In genomic region chr9:110807956-110808598, GRCh38 we compare ENCODE assay signal across 14 cellular contexts.
DNase-seq lines count a peak whose midpoint lies in the region; ATAC-seq and TF ChIP-seq lines count a peak whose summit lies in the region.
"Had no signal": no experiment of that assay in that cellular context is flagged by ENCODE, and none has a peak within 500 bp of the region (broad histone marks: within the 10 kb centered on the region; RNA-seq: fewer than 3 reads in every experiment).

No MANE protein-coding gene starts in this region.

- no peaks in the 10 kb centered on the region for H3K27me3 ChIP-seq in H7 (ENCODE audit: control insufficient read depth, insufficient read depth, low read length)
- H3K27me3 ChIP-seq: adrenal gland, SJCRH30 had no signal

- POLR2A ChIA-PET in GM10248 (lab: Yijun Ruan, JAX) = no interaction called here

- no peaks in the 10 kb centered on the region for H3K36me3 Mint-ChIP-seq in activated naive CD8-positive, alpha-beta T cell treated with anti-CD3 and anti-CD28 coated beads, Interleukin-2, amount 50 U/mL, for 24 hours (ENCODE audit: low read depth)
- no peaks in the 10 kb centered on the region for H3K36me3 Mint-ChIP-seq in activated naive CD8-positive, alpha-beta T cell treated with anti-CD3 and anti-CD28 coated beads for 36 hours
- H3K36me3 Mint-ChIP-seq: naive thymus-derived CD8-positive, alpha-beta T cell had no signal

- H3K9me3 Mint-ChIP-seq in activated naive CD8-positive, alpha-beta T cell treated with anti-CD3 and anti-CD28 coated beads, Interleukin-2, amount 50 U/mL, for 24 hours = no peaks in the 10 kb centered on the region
- H3K9me3 Mint-ChIP-seq in activated naive CD8-positive, alpha-beta T cell treated with anti-CD3 and anti-CD28 coated beads for 36 hours = peaks cover 2% of the 10 kb centered on the region

- CTCF ChIA-PET in GM10248 (lab: Yijun Ruan, JAX) = interaction anchor here (0.7 to 1.2 kb wide), 2 partner anchors 11 to 241 kb away, joined by 3 read pairs; no protein-coding TSS in a partner anchor

- TF ChIP-seq CTCF in GM10248 (IDR thresholded peaks at IDR 0.05; ENCODE audit: control extremely low read depth, extremely low read depth, low read depth, missing control alignments) = no peak

- H3K27me3 Mint-ChIP-seq in activated naive CD8-positive, alpha-beta T cell treated with anti-CD3 and anti-CD28 coated beads, Interleukin-2, amount 50 U/mL, for 24 hours = peaks cover 2% of the 10 kb centered on the region
- peaks cover 11% of the 10 kb centered on the region for H3K27me3 Mint-ChIP-seq in activated naive CD8-positive, alpha-beta T cell treated with anti-CD3 and anti-CD28 coated beads for 36 hours

- H3K4me3 Mint-ChIP-seq in activated naive CD8-positive, alpha-beta T cell treated with anti-CD3 and anti-CD28 coated beads, Interleukin-2, amount 50 U/mL, for 24 hours = no peak overlapping the region
- H3K4me3 Mint-ChIP-seq in activated naive CD8-positive, alpha-beta T cell treated with anti-CD3 and anti-CD28 coated beads for 36 hours = no peak overlapping the region
- H3K4me3 Mint-ChIP-seq: naive thymus-derived CD8-positive, alpha-beta T cell had no signal

- no peak overlapping the region for H3K4me3 ChIP-seq in H7 (ENCODE audit: insufficient read depth, low read depth, low read length)
- H3K4me3 ChIP-seq: adrenal gland, SJCRH30 had no signal

- no peak for DNase-seq in activated naive CD8-positive, alpha-beta T cell treated with anti-CD3 and anti-CD28 coated beads, Interleukin-2, amount 50 U/mL, for 24 hours
- no peak for DNase-seq in activated naive CD8-positive, alpha-beta T cell treated with anti-CD3 and anti-CD28 coated beads for 36 hours
- DNase-seq in NCI-H2107 (lab: John Stamatoyannopoulos, UW) (no peak), H7 (no peak), NCI-H510A treated with DMSO at 0.1 percent for 48 hours (lab: John Stamatoyannopoulos, UW) (no peak), GM10248 (ENCODE audit: extremely low spot score) (no peak)
- DNase-seq: activated CD4-positive, alpha-beta T cell treated with anti-CD3 and anti-CD28 coated beads, Interleukin-2, amount 50 U/mL, for 4 hours; adrenal gland; naive thymus-derived CD8-positive, alpha-beta T cell; NCI-H2029; SJCRH30; substantia nigra had no signal

- peak; percentile 36 for ATAC-seq in activated naive CD8-positive, alpha-beta T cell treated with anti-CD3 and anti-CD28 coated beads, Interleukin-2, amount 50 U/mL, for 24 hours
- ATAC-seq in HG02588 (IDR thresholded peaks at IDR 0.05; ENCODE audit: unreplicated experiment) = peak; percentile 56
- ATAC-seq in HG03432 (IDR thresholded peaks at IDR 0.05; ENCODE audit: unreplicated experiment) = peak; percentile 72
- ATAC-seq: naive thymus-derived CD8-positive, alpha-beta T cell had no signal

- no peaks in the 10 kb centered on the region for H3K36me3 ChIP-seq in H7 (replicated peaks; ENCODE audit: control insufficient read depth, insufficient read depth, low read length)
- H3K36me3 ChIP-seq: adrenal gland had no signal

- H3K4me1 Mint-ChIP-seq in activated naive CD8-positive, alpha-beta T cell treated with anti-CD3 and anti-CD28 coated beads, Interleukin-2, amount 50 U/mL, for 24 hours = no peaks in the 10 kb centered on the region
- peaks cover 6% of the 10 kb centered on the region for H3K4me1 Mint-ChIP-seq in activated naive CD8-positive, alpha-beta T cell treated with anti-CD3 and anti-CD28 coated beads for 36 hours
- H3K4me1 Mint-ChIP-seq: naive thymus-derived CD8-positive, alpha-beta T cell had no signal

- H3K27ac Mint-ChIP-seq in activated naive CD8-positive, alpha-beta T cell treated with anti-CD3 and anti-CD28 coated beads, Interleukin-2, amount 50 U/mL, for 24 hours = no peak overlapping the region
- no peak overlapping the region for H3K27ac Mint-ChIP-seq in activated naive CD8-positive, alpha-beta T cell treated with anti-CD3 and anti-CD28 coated beads for 36 hours
- H3K27ac Mint-ChIP-seq: naive thymus-derived CD8-positive, alpha-beta T cell had no signal
